In the genomic region with DNA sequence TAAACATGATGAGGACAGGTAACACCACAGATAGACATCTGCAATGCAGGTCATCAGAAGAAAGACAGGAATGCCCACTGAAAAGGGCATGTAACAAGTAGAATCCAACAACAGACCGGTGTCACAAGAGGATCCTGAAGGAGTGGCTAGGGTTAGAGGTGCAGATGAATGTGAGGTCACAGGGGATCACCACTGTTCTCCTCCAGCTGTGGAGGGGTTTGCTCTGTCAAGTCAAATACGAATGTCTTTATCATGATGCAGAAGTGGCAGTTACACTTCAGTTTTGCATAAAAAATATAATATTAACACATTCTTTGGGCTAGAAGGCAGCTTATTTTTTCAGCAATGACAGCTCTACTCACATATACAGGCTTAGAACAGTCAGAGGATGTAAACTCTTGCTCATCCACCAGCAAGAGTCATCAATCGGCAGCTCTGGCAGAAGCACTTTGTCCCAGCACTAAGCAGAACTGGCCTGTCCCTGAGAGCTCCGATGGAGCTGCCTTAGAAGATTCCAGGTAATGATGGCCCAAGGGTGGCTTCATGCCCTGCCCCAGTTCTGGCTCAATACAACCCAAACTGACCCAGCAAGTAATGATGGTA, we compare ENCODE assay signal across 20 cellular contexts.
DNase-seq lines count a peak whose midpoint lies in the region; ATAC-seq lines count a peak whose summit lies in the region.
"Had no signal": no experiment of that assay in that cellular context is flagged by ENCODE, and none has a peak within 500 bp of the region (broad histone marks: within the 10 kb centered on the region; RNA-seq: fewer than 3 reads in every experiment).

No MANE protein-coding gene starts in this region.

- peaks cover 0 to 15% of the 10 kb centered on the region in 2 experiments for H3K9me3 ChIP-seq in CD4-positive, CD25-positive, alpha-beta regulatory T cell (ENCODE audit: control insufficient read depth in 2 of 2, low read length in 2 of 2)
- H3K9me3 ChIP-seq: BE2C, sigmoid colon had no signal

- H3K9me3 Mint-ChIP-seq in CD4-positive, CD25-positive, alpha-beta regulatory T cell = peaks cover 0 to 15% (median 0%) of the 10 kb centered on the region in 7 donors
- peaks cover 2% of the 10 kb centered on the region for H3K9me3 Mint-ChIP-seq in activated naive CD8-positive, alpha-beta T cell treated with anti-CD3 and anti-CD28 coated beads, Interleukin-2, amount 10 ng/mL, durations not matched to agents 7 days and 5 days
- H3K9me3 Mint-ChIP-seq in naive B cell = peaks cover 0 to 10% (median 0%) of the 10 kb centered on the region in 7 donors
- H3K9me3 Mint-ChIP-seq: dendritic cell treated with granulocyte-macrophage colony-stimulating factor and Interleukin-4, amounts not matched to agents 40 ng/mL and 50 ng/mL, for 4 days had no signal

- H3K4me3 Mint-ChIP-seq in CD4-positive, CD25-positive, alpha-beta regulatory T cell = peak overlapping the region; percentile 57 to 82 (median 67)
- H3K4me3 Mint-ChIP-seq in activated naive CD8-positive, alpha-beta T cell treated with anti-CD3 and anti-CD28 coated beads, Interleukin-2, amount 10 ng/mL, durations not matched to agents 7 days and 5 days = no peak overlapping the region
- no peak overlapping the region for H3K4me3 Mint-ChIP-seq in naive B cell
- H3K4me3 Mint-ChIP-seq: dendritic cell treated with granulocyte-macrophage colony-stimulating factor and Interleukin-4, amounts not matched to agents 40 ng/mL and 50 ng/mL, for 4 days; WTC11 had no signal

- no peaks in the 10 kb centered on the region for H3K27me3 ChIP-seq in CD4-positive, CD25-positive, alpha-beta regulatory T cell (ENCODE audit: control insufficient read depth, insufficient read depth, low read length)
- H3K27me3 ChIP-seq: BE2C, heart right ventricle, sigmoid colon had no signal

- peaks cover 66% of the 10 kb centered on the region for H3K36me3 Mint-ChIP-seq in CD4-positive, CD25-positive, alpha-beta regulatory T cell
- H3K36me3 Mint-ChIP-seq in activated naive CD8-positive, alpha-beta T cell treated with anti-CD3 and anti-CD28 coated beads, Interleukin-2, amount 10 ng/mL, durations not matched to agents 7 days and 5 days = peaks cover 60% of the 10 kb centered on the region
- no peaks in the 10 kb centered on the region for H3K36me3 Mint-ChIP-seq in naive B cell

- DNase-seq in CD4-positive, CD25-positive, alpha-beta regulatory T cell = no peak
- DNase-seq in ELR (ENCODE audit: low read depth) = peak; percentile 52
- DNase-seq in activated naive CD8-positive, alpha-beta T cell treated with anti-CD3 and anti-CD28 coated beads, Interleukin-2, amount 10 ng/mL, durations not matched to agents 7 days and 5 days = no peak
- no peak for DNase-seq in naive B cell
- no peak for DNase-seq in stimulated activated CD8-positive, alpha-beta memory T cell treated with anti-CD3 and anti-CD28 coated beads, Interleukin-4, amount 100 ng/mL, for 48 hours
- DNase-seq in SIG-M5 (lab: John Stamatoyannopoulos, UW) = no peak
- DNase-seq in ecto neural progenitor cell (ENCODE audit: low spot score) = no peak
- DNase-seq: BE2C; DMS153; H7; heart right ventricle; islet precursor cell; Kasumi-1; NCI-H146; NCI-H2227 treated with DMSO at 0.1 percent for 48 hours; nucleus accumbens; sigmoid colon; stimulated activated CD4-positive, alpha-beta T cell treated with anti-CD3 and anti-CD28 coated beads, Interleukin-4, amount 100 ng/mL, for 1 hour had no signal

- H3K4me1 ChIP-seq in CD4-positive, CD25-positive, alpha-beta regulatory T cell (ENCODE audit: control insufficient read depth, insufficient read depth, low read length, poor library complexity, severe bottlenecking) = peaks cover 73% of the 10 kb centered on the region

- peaks cover 40 to 96% (median 79%) of the 10 kb centered on the region in 4 donors for H3K4me1 Mint-ChIP-seq in CD4-positive, CD25-positive, alpha-beta regulatory T cell
- H3K4me1 Mint-ChIP-seq in activated naive CD8-positive, alpha-beta T cell treated with anti-CD3 and anti-CD28 coated beads, Interleukin-2, amount 10 ng/mL, durations not matched to agents 7 days and 5 days = peaks cover 52% of the 10 kb centered on the region
- H3K4me1 Mint-ChIP-seq in naive B cell = peaks cover 57 to 86% (median 85%) of the 10 kb centered on the region in 3 donors

- H3K4me3 ChIP-seq in CD4-positive, CD25-positive, alpha-beta regulatory T cell (ENCODE audit: low read depth, low read length) = peak overlapping the region; percentile 49
- H3K4me3 ChIP-seq: heart right ventricle, sigmoid colon had no signal

- POLR2A ChIA-PET in activated naive CD8-positive, alpha-beta T cell treated with anti-CD3 and anti-CD28 coated beads, Interleukin-2, amount 10 ng/mL, durations not matched to agents 7 days and 5 days (lab: Charles Lee) = interaction anchor here (0.8 kb wide), 1 partner anchor 19 kb away, joined by 3 read pairs; no protein-coding TSS in a partner anchor

- peak overlapping the region; percentile 89 to 97 (median 95) for H3K27ac Mint-ChIP-seq in CD4-positive, CD25-positive, alpha-beta regulatory T cell
- H3K27ac Mint-ChIP-seq in activated naive CD8-positive, alpha-beta T cell treated with anti-CD3 and anti-CD28 coated beads, Interleukin-2, amount 10 ng/mL, durations not matched to agents 7 days and 5 days = peak overlapping the region; percentile 1
- H3K27ac Mint-ChIP-seq in naive B cell = peak overlapping the region in 5 of 6 donors; percentile 32 to 73 (median 66)
- H3K27ac Mint-ChIP-seq: dendritic cell treated with granulocyte-macrophage colony-stimulating factor and Interleukin-4, amounts not matched to agents 40 ng/mL and 50 ng/mL, for 4 days; WTC11 had no signal

- peaks cover 54% of the 10 kb centered on the region for H3K36me3 ChIP-seq in CD4-positive, CD25-positive, alpha-beta regulatory T cell (ENCODE audit: control insufficient read depth, insufficient read depth, low read length)
- H3K36me3 ChIP-seq: BE2C, sigmoid colon had no signal

- peak; percentile 33 to 54 for ATAC-seq in CD4-positive, CD25-positive, alpha-beta regulatory T cell (ENCODE audit: low read depth in 2 of 2)
- ATAC-seq in activated naive CD8-positive, alpha-beta T cell treated with anti-CD3 and anti-CD28 coated beads, Interleukin-2, amount 10 ng/mL, durations not matched to agents 7 days and 5 days (ENCODE audit: low read depth) = no peak
- ATAC-seq in naive B cell (ENCODE audit: low read depth in 2 of 2) = no peak
- ATAC-seq: heart right ventricle, WTC11 had no signal

- peak overlapping the region; percentile 59 for H3K27ac ChIP-seq in CD4-positive, CD25-positive, alpha-beta regulatory T cell (ENCODE audit: insufficient read depth, low read length, poor library complexity, severe bottlenecking)
- H3K27ac ChIP-seq: heart right ventricle, sigmoid colon had no signal

- no peaks in the 10 kb centered on the region for H3K27me3 Mint-ChIP-seq in CD4-positive, CD25-positive, alpha-beta regulatory T cell
- no peaks in the 10 kb centered on the region for H3K27me3 Mint-ChIP-seq in activated naive CD8-positive, alpha-beta T cell treated with anti-CD3 and anti-CD28 coated beads, Interleukin-2, amount 10 ng/mL, durations not matched to agents 7 days and 5 days
- no peaks in the 10 kb centered on the region for H3K27me3 Mint-ChIP-seq in naive B cell

Comparison
In these comparisons a context has a peak if more than half of its experiments do, and no peak if none do; other contexts are left out.
1. ATAC-seq: peak in CD4-positive, CD25-positive, alpha-beta regulatory T cell (2 of 2); none in activated naive CD8-positive, alpha-beta T cell treated with anti-CD3 and anti-CD28 coated beads, Interleukin-2, amount 10 ng/mL, durations not matched to agents 7 days and 5 days (single experiment) and naive B cell (0 of 2).
2. H3K27ac Mint-ChIP-seq: peak in every context shown above with its lines; median percentile 95 in CD4-positive, CD25-positive, alpha-beta regulatory T cell; 66 in naive B cell; 1 in activated naive CD8-positive, alpha-beta T cell treated with anti-CD3 and anti-CD28 coated beads, Interleukin-2, amount 10 ng/mL, durations not matched to agents 7 days and 5 days.
3. H3K4me3 Mint-ChIP-seq: peak in CD4-positive, CD25-positive, alpha-beta regulatory T cell (4 of 4); none in activated naive CD8-positive, alpha-beta T cell treated with anti-CD3 and anti-CD28 coated beads, Interleukin-2, amount 10 ng/mL, durations not matched to agents 7 days and 5 days (single experiment) and naive B cell (0 of 8).